1 cellular context compared by ENCODE assay signal in the genomic region with DNA sequence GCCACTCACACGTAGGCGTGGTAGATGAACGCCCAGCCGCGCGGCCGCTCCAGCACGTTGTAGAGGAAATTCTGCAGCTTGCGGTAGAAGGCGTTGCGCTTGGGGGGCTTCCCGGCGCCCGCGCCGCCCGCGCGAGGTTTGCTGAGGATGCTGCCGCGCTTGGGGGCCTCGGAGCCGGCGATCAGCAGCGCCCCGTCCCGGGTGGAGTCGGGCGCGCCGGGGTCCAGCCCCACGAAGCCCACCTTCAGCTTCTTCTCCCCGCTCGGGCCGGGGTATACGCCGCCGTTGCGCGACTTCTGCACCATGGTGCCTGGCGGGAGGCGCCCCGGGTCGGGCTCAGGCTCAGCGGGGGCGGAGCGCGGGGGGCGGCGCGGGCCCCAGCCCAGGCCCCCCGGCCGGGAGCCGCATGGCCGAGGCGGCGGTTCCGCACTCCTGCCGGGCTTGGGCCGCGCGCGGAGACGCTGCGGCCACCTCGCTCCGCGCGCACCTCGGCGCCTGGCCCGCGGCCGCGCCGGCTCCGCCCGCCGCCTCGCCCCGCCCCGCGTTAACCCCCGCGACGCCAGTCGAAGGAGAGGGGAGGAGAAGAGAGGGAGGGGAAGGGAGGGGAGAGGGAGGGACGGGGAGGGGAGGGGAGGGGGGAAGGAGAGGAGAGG.
TF ChIP-seq lines count a peak whose summit lies in the region.

A gene (minus strand): TSS at position 497 of the 653 bp plus-strand sequence. CDS start 192 bp downstream, at position 305.

TF ChIP-seq in IMR-90, 13 proteins besides CTCF, POLR2A, EP300 and RAD21 (continued from another document):
- no peak for TF ChIP-seq MAZ (IDR thresholded peaks at IDR 0.05; ENCODE audit: borderline replicate concordance, low read depth, low read length)
- TF ChIP-seq CHD1 (IDR thresholded peaks at IDR 0.05; ENCODE audit: low read depth, low read length) = no peak
- no peak for TF ChIP-seq BHLHE40 (IDR thresholded peaks at IDR 0.05; ENCODE audit: low read depth, low read length)
- TF ChIP-seq, protein P1, sequence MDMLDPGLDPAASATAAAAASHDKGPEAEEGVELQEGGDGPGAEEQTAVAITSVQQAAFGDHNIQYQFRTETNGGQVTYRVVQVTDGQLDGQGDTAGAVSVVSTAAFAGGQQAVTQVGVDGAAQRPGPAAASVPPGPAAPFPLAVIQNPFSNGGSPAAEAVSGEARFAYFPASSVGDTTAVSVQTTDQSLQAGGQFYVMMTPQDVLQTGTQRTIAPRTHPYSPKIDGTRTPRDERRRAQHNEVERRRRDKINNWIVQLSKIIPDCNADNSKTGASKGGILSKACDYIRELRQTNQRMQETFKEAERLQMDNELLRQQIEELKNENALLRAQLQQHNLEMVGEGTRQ (IDR thresholded peaks at IDR 0.05; ENCODE audit: low read depth, low read length) = no peak
- TF ChIP-seq MAFK (IDR thresholded peaks at IDR 0.05; ENCODE audit: low read depth, low read length) = no peak
- TF ChIP-seq RCOR1 (IDR thresholded peaks at IDR 0.05; ENCODE audit: insufficient replicate concordance, low read length) = no peak
- no peak for TF ChIP-seq RFX5 (IDR thresholded peaks at IDR 0.05; ENCODE audit: low read depth, low read length)
- TF ChIP-seq, protein P2, sequence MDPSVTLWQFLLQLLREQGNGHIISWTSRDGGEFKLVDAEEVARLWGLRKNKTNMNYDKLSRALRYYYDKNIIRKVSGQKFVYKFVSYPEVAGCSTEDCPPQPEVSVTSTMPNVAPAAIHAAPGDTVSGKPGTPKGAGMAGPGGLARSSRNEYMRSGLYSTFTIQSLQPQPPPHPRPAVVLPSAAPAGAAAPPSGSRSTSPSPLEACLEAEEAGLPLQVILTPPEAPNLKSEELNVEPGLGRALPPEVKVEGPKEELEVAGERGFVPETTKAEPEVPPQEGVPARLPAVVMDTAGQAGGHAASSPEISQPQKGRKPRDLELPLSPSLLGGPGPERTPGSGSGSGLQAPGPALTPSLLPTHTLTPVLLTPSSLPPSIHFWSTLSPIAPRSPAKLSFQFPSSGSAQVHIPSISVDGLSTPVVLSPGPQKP (IDR thresholded peaks at IDR 0.05; ENCODE audit: borderline replicate concordance, low read depth, low read length) = no peak
- TF ChIP-seq SMC3 (IDR thresholded peaks at IDR 0.05; ENCODE audit: low read depth, low read length) = no peak
- no peak for TF ChIP-seq NFE2L2 (IDR thresholded peaks at IDR 0.05; ENCODE audit: low read depth, low read length)
- TF ChIP-seq MXI1 (IDR thresholded peaks at IDR 0.05; ENCODE audit: borderline replicate concordance, low read depth, low read length) = no peak
- no peak for TF ChIP-seq FOS (IDR thresholded peaks at IDR 0.05; ENCODE audit: low read depth, low read length)
